Comparison of ENCODE assay signal across 1 cellular context in genomic region chr22:19795617-19796008, GRCh38.
TF ChIP-seq lines count a peak whose summit lies in the region.

No MANE protein-coding gene starts in this region.

TF ChIP-seq in K562, 482 proteins besides CTCF, POLR2A, EP300 and RAD21:
- TF ChIP-seq LEF1 (IDR thresholded peaks at IDR 0.05) (no peak), STAG1 (CRISPR knock-in tag; IDR thresholded peaks at IDR 0.05; ENCODE audit: borderline replicate concordance) (peak; percentile 15; the same call in 1 of the 2 replicates), ZNF12 (CRISPR knock-in tag; IDR thresholded peaks at IDR 0.05) (0 out of 2 replicates have a peak, but pooled peaks have one; percentile 35), E2F6 (IDR thresholded peaks at IDR 0.05; ENCODE audit: borderline replicate concordance in 1 of 2, extremely low read depth in 1 of 2, insufficient read depth in 1 of 2, insufficient read length in 1 of 2, low read depth in 1 of 2, low read length in 1 of 2, poor library complexity in 1 of 2, severe bottlenecking in 1 of 2) (no peak), ARID4B (CRISPR knock-in tag; IDR thresholded peaks at IDR 0.05) (0 out of 2 replicates have a peak, but pooled peaks have one; percentile 47), MEF2D (tag; conservative IDR thresholded peaks at IDR 0.05; ENCODE audit: low read depth) (no peak), ARID3B (CRISPR knock-in tag; IDR thresholded peaks at IDR 0.05; ENCODE audit: borderline replicate concordance) (no peak), SAP30 (IDR thresholded peaks at IDR 0.05; ENCODE audit: borderline replicate concordance, insufficient read depth, low read depth, low read length, poor library complexity, severe bottlenecking) (peak; percentile 66), ZC3H4 (CRISPR knock-in tag; IDR thresholded peaks at IDR 0.05; ENCODE audit: borderline replicate concordance) (peak; percentile 69; the same call in 1 of the 2 replicates), ZNF354B (CRISPR knock-in tag; IDR thresholded peaks at IDR 0.05) (no peak), HIVEP1 (CRISPR knock-in tag; IDR thresholded peaks at IDR 0.05) (no peak), RNF219 (CRISPR knock-in tag; IDR thresholded peaks at IDR 0.05) (no peak)
